In the genomic region with DNA sequence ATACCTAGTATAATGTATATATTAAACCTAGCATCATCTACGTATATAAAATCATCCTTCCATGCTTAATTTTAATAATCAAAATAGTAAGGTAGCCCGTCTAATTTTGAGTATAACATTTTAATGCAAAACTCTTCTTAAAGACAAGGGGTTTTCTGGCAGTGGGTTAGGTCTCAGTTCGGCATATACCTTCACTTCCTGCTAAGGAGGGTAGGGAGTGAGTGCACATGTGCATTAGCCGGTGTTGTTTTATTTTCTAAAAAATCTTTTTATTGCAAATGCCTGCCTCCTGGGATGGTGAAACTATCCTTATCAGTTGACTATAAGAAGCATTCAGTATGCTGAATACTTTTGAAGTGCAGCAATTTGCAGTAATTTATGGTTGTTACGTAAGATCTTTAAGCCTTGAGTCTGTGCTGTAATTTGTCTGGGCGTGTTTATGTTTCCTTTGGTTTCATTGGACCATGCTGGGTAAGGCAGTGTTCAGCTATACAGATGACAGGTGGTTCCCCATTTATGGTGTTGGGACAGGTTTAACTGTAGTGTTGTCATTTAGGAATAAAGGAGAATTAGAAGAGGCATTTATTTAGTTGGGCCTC, we compare ENCODE assay signal across 10 cellular contexts. TPM values are rescaled to one million over a fixed set of nuclear protein-coding genes. Genes with fewer than 3 reads are reported as not detected.
DNase-seq lines count a peak whose midpoint lies in the region; ATAC-seq lines count a peak whose summit lies in the region.
"Had no signal": no experiment of that assay in that cellular context is flagged by ENCODE, and none has a peak within 500 bp of the region (broad histone marks: within the 10 kb centered on the region; RNA-seq: fewer than 3 reads in every experiment).

No MANE protein-coding gene starts in this region.

- in situ Hi-C loops in GM23248 (cut with MboI), result no loop called here

- H3K4me1 Mint-ChIP-seq in memory B cell, result no peaks in the 10 kb centered on the region

- H3K4me1 ChIP-seq in GM23248 (ENCODE audit: insufficient read depth), result no peaks in the 10 kb centered on the region

- H3K4me3 Mint-ChIP-seq in memory B cell, result no peak overlapping the region

- H3K9me2 ChIP-seq in GM23248 (ENCODE audit: insufficient read depth), result no peaks in the 10 kb centered on the region

- H3K79me2 ChIP-seq in GM23248 (ENCODE audit: insufficient read depth), result no peaks in the 10 kb centered on the region

- H3K36me3 ChIP-seq in GM23248 (ENCODE audit: low read depth), result no peaks in the 10 kb centered on the region
- H3K36me3 ChIP-seq: pancreas had no signal

- ATAC-seq in GM21528 (IDR thresholded peaks at IDR 0.05; ENCODE audit: low FRiP score, unreplicated experiment), result peak; percentile 67
- ATAC-seq in memory B cell (ENCODE audit: low read depth), result peak; percentile 46
- ATAC-seq in HG03521 (IDR thresholded peaks at IDR 0.05; ENCODE audit: unreplicated experiment), result no peak
- ATAC-seq: pancreas had no signal

- H3K27me3 ChIP-seq in GM23248 (replicated peaks; ENCODE audit: insufficient read depth), result no peaks in the 10 kb centered on the region
- H3K27me3 ChIP-seq: pancreas had no signal

- H3K27me3 Mint-ChIP-seq in memory B cell, result peaks cover 4% of the 10 kb centered on the region

- H3K9me3 ChIP-seq in GM23248 (ENCODE audit: low read depth), result no peaks in the 10 kb centered on the region
- H3K9me3 ChIP-seq: pancreas had no signal

- H3K27ac ChIP-seq in GM23248, result no peak overlapping the region
- H3K27ac ChIP-seq: pancreas, VCaP had no signal

- 92 to 95% methylated on average over 6 of the region's 6 CpGs for WGBS in GM23248 (ENCODE audit: low coverage in 1 of 2, low lambda C conversion rate in 2 of 2, missing lambda C conversion rate in 2 of 2), 2 experiments

- no peaks in the 10 kb centered on the region for H3K36me3 Mint-ChIP-seq in memory B cell

- H3K9ac ChIP-seq in GM23248, result no peak overlapping the region

- no peaks in the 10 kb centered on the region for H4K20me1 ChIP-seq in GM23248 (ENCODE audit: insufficient read depth)

- H3K4me2 ChIP-seq in GM23248 (ENCODE audit: unreplicated experiment), result no peak overlapping the region

- no peak overlapping the region for H2AFZ ChIP-seq in GM23248

- DNase-seq in NCI-H1417 treated with DMSO at 0.1 percent for 48 hours (lab: John Stamatoyannopoulos, UW) (peak; percentile 56), SKM-1 (lab: John Stamatoyannopoulos, UW; ENCODE audit: unreplicated experiment) (peak; percentile 29), memory B cell (ENCODE audit: low spot score in 2 of 2) (no peak), GM23248 (no peak), NCI-H446 (lab: John Stamatoyannopoulos, UW) (no peak)
- no peak for DNase-seq in activated effector memory CD4-positive, alpha-beta T cell treated with Interleukin-2 at 50 U/mL for 16 hours
- DNase-seq: pancreas had no signal

- H3K27ac Mint-ChIP-seq in memory B cell, result no peak overlapping the region

- H3K9me3 Mint-ChIP-seq in memory B cell, result no peaks in the 10 kb centered on the region

- no peak overlapping the region for H3K4me3 ChIP-seq in GM23248
- H3K4me3 ChIP-seq: pancreas had no signal

- H3F3A ChIP-seq in GM23248 (ENCODE audit: insufficient read depth), result no peaks in the 10 kb centered on the region

RNA-seq across cellular contexts. Expression of a gene that starts 11.7 kb away (rescaled TPM):
- 0.63 and 0.65 TPM in 2 replicates for total RNA-seq in GM23248 (2014; rRNA removed; shearing (Covaris generic))
- polyA plus RNA-seq in GM23248 (2016; fragmentation: Nextera tagmentation; extraction: Ambion mirVana), result 0.38 and 0.40 TPM in 2 replicates

Comparison
In these comparisons a context has a peak if more than half of its experiments do, and no peak if none do; other contexts are left out.
1. DNase-seq: peak in NCI-H1417 treated with DMSO at 0.1 percent for 48 hours (single experiment) and SKM-1 (single experiment); none in memory B cell (0 of 2), GM23248 (single experiment), activated effector memory CD4-positive, alpha-beta T cell treated with Interleukin-2 at 50 U/mL for 16 hours (single experiment) and NCI-H446 (0 of 2).